20 cellular contexts compared by ENCODE assay signal in the genomic region with DNA sequence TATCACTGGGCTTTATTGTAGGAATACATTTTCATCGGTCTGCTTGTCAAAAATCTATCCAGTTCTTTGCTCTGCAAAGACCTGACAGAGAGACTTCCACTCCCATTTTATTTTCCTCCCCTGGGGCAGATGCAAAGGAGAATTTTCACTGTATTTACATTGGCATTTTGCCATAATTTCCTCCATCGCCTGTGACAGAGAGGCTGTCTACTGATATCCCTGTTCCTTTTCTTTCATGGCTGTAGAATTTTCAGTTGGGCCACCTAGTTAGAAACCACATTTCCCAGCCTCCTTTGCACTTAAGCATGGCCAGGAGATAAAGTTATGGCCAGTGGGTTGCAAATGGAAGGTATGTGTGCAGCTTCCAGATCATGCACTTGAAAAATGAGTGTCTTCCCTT.
DNase-seq lines count a peak whose midpoint lies in the region; ATAC-seq and TF ChIP-seq lines count a peak whose summit lies in the region.
"Had no signal": no experiment of that assay in that cellular context is flagged by ENCODE, and none has a peak within 500 bp of the region (broad histone marks: within the 10 kb centered on the region; RNA-seq: fewer than 3 reads in every experiment).

No MANE protein-coding gene starts in this region.

- no peak overlapping the region for H3K27ac Mint-ChIP-seq in activated CD8-positive, alpha-beta T cell treated with anti-CD3 and anti-CD28 coated beads for 36 hours
- H3K27ac Mint-ChIP-seq: activated naive CD8-positive, alpha-beta T cell treated with anti-CD3 and anti-CD28 coated beads for 36 hours; natural killer cell treated with Interleukin-12 subunit alpha and Interleukin-12 subunit beta and Interleukin-15 and Interleukin-18, amount 100 ng/mL, for 72 hours had no signal

- H3K4me3 ChIP-seq in epithelial cell of esophagus (ENCODE audit: low read length) = no peak overlapping the region
- no peak overlapping the region for H3K4me3 ChIP-seq in effector memory CD4-positive, alpha-beta T cell (ENCODE audit: insufficient read depth, low read depth, low read length, poor library complexity, severe bottlenecking)
- H3K4me3 ChIP-seq: BLaER1, GM12878, lung had no signal

- H3K4me1 Mint-ChIP-seq in activated CD8-positive, alpha-beta T cell treated with anti-CD3 and anti-CD28 coated beads for 36 hours (ENCODE audit: low read depth) = no peaks in the 10 kb centered on the region
- H3K4me1 Mint-ChIP-seq: activated naive CD8-positive, alpha-beta T cell treated with anti-CD3 and anti-CD28 coated beads for 36 hours; IgD-negative memory B cell had no signal

- TF ChIP-seq CTCF in epithelial cell of esophagus (IDR thresholded peaks at IDR 0.05; ENCODE audit: insufficient read depth, low read depth, low read length, missing control alignments) = no peak
- no peak for TF ChIP-seq CTCF in activated CD8-positive, alpha-beta T cell treated with anti-CD3 and anti-CD28 coated beads for 36 hours (IDR thresholded peaks at IDR 0.05)

- H3K27ac ChIP-seq in effector memory CD4-positive, alpha-beta T cell (ENCODE audit: insufficient read depth, low read length, poor library complexity, severe bottlenecking) = no peak overlapping the region
- H3K27ac ChIP-seq: BLaER1 had no signal

- no peaks in the 10 kb centered on the region for H3K9me3 Mint-ChIP-seq in activated CD8-positive, alpha-beta T cell treated with anti-CD3 and anti-CD28 coated beads for 36 hours
- H3K9me3 Mint-ChIP-seq: activated naive CD8-positive, alpha-beta T cell treated with anti-CD3 and anti-CD28 coated beads for 36 hours; natural killer cell treated with Interleukin-12 subunit alpha and Interleukin-12 subunit beta and Interleukin-15 and Interleukin-18, amount 100 ng/mL, for 72 hours had no signal

- no peaks in the 10 kb centered on the region for H3K9me3 ChIP-seq in effector memory CD4-positive, alpha-beta T cell (ENCODE audit: control insufficient read depth, low read length)
- H3K9me3 ChIP-seq: BLaER1 had no signal

- ATAC-seq in activated CD8-positive, alpha-beta T cell treated with anti-CD3 and anti-CD28 coated beads for 36 hours = no peak
- ATAC-seq: GM12878; HCT116; natural killer cell treated with Interleukin-12 subunit alpha and Interleukin-12 subunit beta and Interleukin-15 and Interleukin-18, amount 100 ng/mL, for 72 hours; Right ventricle myocardium inferior had no signal

- no peaks in the 10 kb centered on the region for H3K27me3 ChIP-seq in effector memory CD4-positive, alpha-beta T cell (replicated peaks; ENCODE audit: control insufficient read depth, insufficient read depth, low read length, poor library complexity, severe bottlenecking)
- H3K27me3 ChIP-seq: BLaER1 had no signal

- CTCF ChIA-PET in HEK293T (lab: Yijun Ruan, JAX) = no interaction called here
- CTCF ChIA-PET in activated CD8-positive, alpha-beta T cell treated with anti-CD3 and anti-CD28 coated beads for 36 hours (lab: Charles Lee) = no interaction called here

- intact Hi-C loops in activated CD8-positive, alpha-beta T cell treated with anti-CD3 and anti-CD28 coated beads for 36 hours (cut with micrococcal nuclease) = no loop called here
- intact Hi-C loops in cardiac septum (cut with DNase I) = no loop called here

- no peaks in the 10 kb centered on the region for H3K4me1 ChIP-seq in effector memory CD4-positive, alpha-beta T cell (ENCODE audit: control insufficient read depth, insufficient read depth, low read length, poor library complexity, severe bottlenecking)
- H3K4me1 ChIP-seq: BLaER1 had no signal

- peaks cover 7% of the 10 kb centered on the region for H3K27me3 Mint-ChIP-seq in activated CD8-positive, alpha-beta T cell treated with anti-CD3 and anti-CD28 coated beads for 36 hours

- H3K36me3 ChIP-seq in effector memory CD4-positive, alpha-beta T cell (ENCODE audit: control insufficient read depth, insufficient read depth, low read length) = no peaks in the 10 kb centered on the region
- H3K36me3 ChIP-seq: BLaER1 had no signal

- no peak overlapping the region for H3K4me3 Mint-ChIP-seq in activated CD8-positive, alpha-beta T cell treated with anti-CD3 and anti-CD28 coated beads for 36 hours
- H3K4me3 Mint-ChIP-seq: activated naive CD8-positive, alpha-beta T cell treated with anti-CD3 and anti-CD28 coated beads for 36 hours; IgD-negative memory B cell; natural killer cell treated with Interleukin-12 subunit alpha and Interleukin-12 subunit beta and Interleukin-15 and Interleukin-18, amount 100 ng/mL, for 72 hours had no signal

- POLR2A ChIA-PET in HEK293T (lab: Yijun Ruan, JAX) = no interaction called here
- POLR2A ChIA-PET in activated CD8-positive, alpha-beta T cell treated with anti-CD3 and anti-CD28 coated beads for 36 hours (lab: Charles Lee) = no interaction called here

- DNase-seq in HEK293T (ENCODE audit: extremely low spot score) (peak; percentile 24), NCI-H146 (lab: John Stamatoyannopoulos, UW) (peak; percentile 87), NCI-H446 treated with DMSO at 0.1 percent for 48 hours (lab: John Stamatoyannopoulos, UW) (peak; percentile 7), epithelial cell of esophagus (ENCODE audit: low read depth) (peak; percentile 34), foreskin melanocyte (no peak), cardiac septum (ENCODE audit: low spot score) (no peak)
- no peak for DNase-seq in activated CD8-positive, alpha-beta T cell treated with anti-CD3 and anti-CD28 coated beads for 36 hours
- DNase-seq in effector memory CD4-positive, alpha-beta T cell = no peak
- DNase-seq: activated CD4-positive, alpha-beta T cell treated with anti-CD3 and anti-CD28 coated beads for 48 hours; activated naive CD8-positive, alpha-beta T cell treated with anti-CD3 and anti-CD28 coated beads for 36 hours; NCI-H524 treated with DMSO at 0.1 percent for 48 hours; stimulated activated CD4-positive, alpha-beta T cell treated with anti-CD3 and anti-CD28 coated beads, Interleukin-15, amount 100 ng/mL, for 24 hours; T1000 had no signal

- no peaks in the 10 kb centered on the region for H3K36me3 Mint-ChIP-seq in activated CD8-positive, alpha-beta T cell treated with anti-CD3 and anti-CD28 coated beads for 36 hours (ENCODE audit: low read depth)
- H3K36me3 Mint-ChIP-seq: activated naive CD8-positive, alpha-beta T cell treated with anti-CD3 and anti-CD28 coated beads for 36 hours; natural killer cell treated with Interleukin-12 subunit alpha and Interleukin-12 subunit beta and Interleukin-15 and Interleukin-18, amount 100 ng/mL, for 72 hours had no signal

TF ChIP-seq in HEK293T, 16 proteins besides CTCF, POLR2A, EP300 and RAD21:
- TF ChIP-seq NFRKB (IDR thresholded peaks at IDR 0.05) (no peak), HDGF (IDR thresholded peaks at IDR 0.05; ENCODE audit: borderline replicate concordance) (no peak), FOXK2 (IDR thresholded peaks at IDR 0.05) (no peak), L3MBTL2 (conservative IDR thresholded peaks at IDR 0.05) (no peak)

Comparison
In these comparisons a context has a peak if more than half of its experiments do, and no peak if none do; other contexts are left out.
1. DNase-seq: peak in HEK293T (single experiment), NCI-H146 (single experiment), NCI-H446 treated with DMSO at 0.1 percent for 48 hours (single experiment) and epithelial cell of esophagus (single experiment); none in activated CD8-positive, alpha-beta T cell treated with anti-CD3 and anti-CD28 coated beads for 36 hours (single experiment), foreskin melanocyte (single experiment), effector memory CD4-positive, alpha-beta T cell (0 of 3) and cardiac septum (single experiment).